Comparison of ENCODE assay signal across 12 cellular contexts in genomic region chr1:30750751-30751291, GRCh38. TPM values are rescaled to one million over a fixed set of nuclear protein-coding genes. Genes with fewer than 3 reads are reported as not detected.
DNase-seq lines count a peak whose midpoint lies in the region; ATAC-seq and TF ChIP-seq lines count a peak whose summit lies in the region.
"Had no signal": no experiment of that assay in that cellular context is flagged by ENCODE, and none has a peak within 500 bp of the region (broad histone marks: within the 10 kb centered on the region; RNA-seq: fewer than 3 reads in every experiment).

No MANE protein-coding gene starts in this region.

- no peak for ATAC-seq in stimulated activated naive CD8-positive, alpha-beta T cell treated with anti-CD3 and anti-CD28 coated beads, Interleukin-15, amount 100 ng/mL, for 72 hours
- ATAC-seq in GM18511 (IDR thresholded peaks at IDR 0.05; ENCODE audit: unreplicated experiment): no peak
- ATAC-seq: Panc1 had no signal

- H3K36me3 ChIP-seq in Loucy (ENCODE audit: insufficient read depth, low read length): peaks cover 20% of the 10 kb centered on the region; the same call in 1 of the 2 replicates

- peak overlapping the region; percentile 92 for H3K27ac Mint-ChIP-seq in activated CD4-positive, alpha-beta T cell treated with anti-CD3 and anti-CD28 coated beads, Interleukin-2, amount 10 ng/mL, durations not matched to agents 7 days and 5 days
- H3K27ac Mint-ChIP-seq in stimulated activated naive CD8-positive, alpha-beta T cell treated with anti-CD3 and anti-CD28 coated beads, Interleukin-15, amount 100 ng/mL, for 72 hours: peak overlapping the region; percentile 89 to 96

- peak overlapping the region; percentile 98 for H3K27ac ChIP-seq in caudate nucleus (ENCODE audit: low read depth, low read length)

- peaks cover 100% of the 10 kb centered on the region for H3K79me2 ChIP-seq in Loucy (ENCODE audit: insufficient read depth, low read length)

- DNase-seq in activated CD4-positive, alpha-beta T cell treated with anti-CD3 and anti-CD28 coated beads, Interleukin-2, amount 10 ng/mL, durations not matched to agents 7 days and 5 days: no peak
- no peak for DNase-seq in activated CD4-positive, alpha-beta T cell treated with anti-CD3 and anti-CD28 coated beads for 1 hour
- no peak for DNase-seq in caudate nucleus (lab: John Stamatoyannopoulos, UW)
- DNase-seq in stimulated activated naive CD8-positive, alpha-beta T cell treated with anti-CD3 and anti-CD28 coated beads, Interleukin-15, amount 100 ng/mL, for 72 hours: no peak
- DNase-seq in lower leg skin (ENCODE audit: low spot score in 2 of 2): no peak
- no peak for DNase-seq in NCI-H1105 treated with DMSO at 0.1 percent for 48 hours (lab: John Stamatoyannopoulos, UW)
- DNase-seq: MV-4-11 had no signal

- no peaks in the 10 kb centered on the region for H3K9me3 ChIP-seq in Loucy (ENCODE audit: insufficient read depth, low read depth, low read length)

- H3K4me3 ChIP-seq in Loucy (ENCODE audit: low read length, poor library complexity, severe bottlenecking): peak overlapping the region; percentile 45
- H3K4me3 ChIP-seq in lower leg skin (ENCODE audit: low read depth, poor library complexity, severe bottlenecking): no peak overlapping the region

- 68 to 79% methylated on average over 9 to 10 of the region's 10 CpGs for WGBS in lower leg skin, 2 donors

- H3K36me3 Mint-ChIP-seq in activated CD4-positive, alpha-beta T cell treated with anti-CD3 and anti-CD28 coated beads, Interleukin-2, amount 10 ng/mL, durations not matched to agents 7 days and 5 days (ENCODE audit: low read depth): peaks cover 82% of the 10 kb centered on the region

- H4K20me1 ChIP-seq in Loucy (ENCODE audit: insufficient read depth, low read length, poor library complexity, severe bottlenecking): peaks cover 99% of the 10 kb centered on the region

- H3K4me2 ChIP-seq in Loucy (ENCODE audit: low read depth, low read length, poor library complexity, severe bottlenecking): peak overlapping the region; percentile 100

- peaks cover 97% of the 10 kb centered on the region for H3K4me1 Mint-ChIP-seq in activated CD4-positive, alpha-beta T cell treated with anti-CD3 and anti-CD28 coated beads, Interleukin-2, amount 10 ng/mL, durations not matched to agents 7 days and 5 days
- peaks cover 99% of the 10 kb centered on the region for H3K4me1 Mint-ChIP-seq in stimulated activated naive CD8-positive, alpha-beta T cell treated with anti-CD3 and anti-CD28 coated beads, Interleukin-15, amount 100 ng/mL, for 72 hours

- H3K27me3 ChIP-seq in Loucy (ENCODE audit: insufficient read depth, low read length, poor library complexity, severe bottlenecking): no peaks in the 10 kb centered on the region

- intact Hi-C loops in lower leg skin (cut with DNase I; ENCODE audit: low total_unique reads): no loop called here

- no peaks in the 10 kb centered on the region for H3K9me3 Mint-ChIP-seq in activated CD4-positive, alpha-beta T cell treated with anti-CD3 and anti-CD28 coated beads, Interleukin-2, amount 10 ng/mL, durations not matched to agents 7 days and 5 days
- H3K9me3 Mint-ChIP-seq in stimulated activated naive CD8-positive, alpha-beta T cell treated with anti-CD3 and anti-CD28 coated beads, Interleukin-15, amount 100 ng/mL, for 72 hours: no peaks in the 10 kb centered on the region

- no peak for TF ChIP-seq POLR2A in lower leg skin (IDR thresholded peaks at IDR 0.05)

- H3K27me3 Mint-ChIP-seq in activated CD4-positive, alpha-beta T cell treated with anti-CD3 and anti-CD28 coated beads, Interleukin-2, amount 10 ng/mL, durations not matched to agents 7 days and 5 days: no peaks in the 10 kb centered on the region
- no peaks in the 10 kb centered on the region for H3K27me3 Mint-ChIP-seq in stimulated activated naive CD8-positive, alpha-beta T cell treated with anti-CD3 and anti-CD28 coated beads, Interleukin-15, amount 100 ng/mL, for 72 hours

- H3K9ac ChIP-seq in Loucy (ENCODE audit: low read depth, low read length, poor library complexity, severe bottlenecking): peak overlapping the region; percentile 60

- H3K4me1 ChIP-seq in Loucy (ENCODE audit: insufficient read depth, low read length, poor library complexity, severe bottlenecking): peaks cover 92% of the 10 kb centered on the region

- H3K9me2 ChIP-seq in Loucy (replicated peaks; ENCODE audit: low read depth, low read length): no peaks in the 10 kb centered on the region

- no peaks in the 10 kb centered on the region for H3F3A ChIP-seq in Loucy (ENCODE audit: low read depth)

- CTCF ChIA-PET in activated CD4-positive, alpha-beta T cell treated with anti-CD3 and anti-CD28 coated beads, Interleukin-2, amount 10 ng/mL, durations not matched to agents 7 days and 5 days (lab: Charles Lee): interaction anchor here (0.5 to 5.2 kb wide), 7 partner anchors 10 to 32 kb away, joined by 3 to 40 read pairs (median 6); no protein-coding TSS in a partner anchor

- no peak overlapping the region for H2AFZ ChIP-seq in Loucy (ENCODE audit: low read length)

- TF ChIP-seq CTCF in Loucy (conservative IDR thresholded peaks at IDR 0.05; ENCODE audit: low read length) (no peak), lower leg skin (IDR thresholded peaks at IDR 0.05) (no peak)

- POLR2A ChIA-PET in activated CD4-positive, alpha-beta T cell treated with anti-CD3 and anti-CD28 coated beads, Interleukin-2, amount 10 ng/mL, durations not matched to agents 7 days and 5 days (lab: Charles Lee): no interaction called here

- H3K4me3 Mint-ChIP-seq in activated CD4-positive, alpha-beta T cell treated with anti-CD3 and anti-CD28 coated beads, Interleukin-2, amount 10 ng/mL, durations not matched to agents 7 days and 5 days: peak overlapping the region; percentile 68
- peak overlapping the region; percentile 94 to 98 for H3K4me3 Mint-ChIP-seq in stimulated activated naive CD8-positive, alpha-beta T cell treated with anti-CD3 and anti-CD28 coated beads, Interleukin-15, amount 100 ng/mL, for 72 hours

RNA-seq across cellular contexts. Expression of gene LAPTM5, which starts 6.8 kb away (rescaled TPM):
- 100 to 1,000 TPM; 481 to 584 TPM for total RNA-seq in activated CD4-positive, alpha-beta T cell treated with anti-CD3 and anti-CD28 coated beads, Interleukin-2, amount 10 ng/mL, durations not matched to agents 7 days and 5 days
- total RNA-seq in lower leg skin: 10 to 100 TPM in 3 of 4 donors, 1 to 10 TPM in 1; 8.7 to 21.5 (median 15.6) TPM

RNA-seq across cellular contexts. Expression of gene MATN1, which starts 27.4 kb away (rescaled TPM):
- total RNA-seq in activated CD4-positive, alpha-beta T cell treated with anti-CD3 and anti-CD28 coated beads, Interleukin-2, amount 10 ng/mL, durations not matched to agents 7 days and 5 days: not detected
- total RNA-seq in lower leg skin: not detected
- total RNA-seq: bronchial epithelial cell, ureter had no signal

Comparison
In these comparisons a context has a peak if more than half of its experiments do, and no peak if none do; other contexts are left out.
1. RNA of gene LAPTM5, which starts 6.8 kb away (total RNA-seq): 481 to 584 TPM in activated CD4-positive, alpha-beta T cell treated with anti-CD3 and anti-CD28 coated beads, Interleukin-2, amount 10 ng/mL, durations not matched to agents 7 days and 5 days; 8.7 to 21.5 TPM in lower leg skin; every median in the first group is over 10 times any median in the second.